In the genomic region with DNA sequence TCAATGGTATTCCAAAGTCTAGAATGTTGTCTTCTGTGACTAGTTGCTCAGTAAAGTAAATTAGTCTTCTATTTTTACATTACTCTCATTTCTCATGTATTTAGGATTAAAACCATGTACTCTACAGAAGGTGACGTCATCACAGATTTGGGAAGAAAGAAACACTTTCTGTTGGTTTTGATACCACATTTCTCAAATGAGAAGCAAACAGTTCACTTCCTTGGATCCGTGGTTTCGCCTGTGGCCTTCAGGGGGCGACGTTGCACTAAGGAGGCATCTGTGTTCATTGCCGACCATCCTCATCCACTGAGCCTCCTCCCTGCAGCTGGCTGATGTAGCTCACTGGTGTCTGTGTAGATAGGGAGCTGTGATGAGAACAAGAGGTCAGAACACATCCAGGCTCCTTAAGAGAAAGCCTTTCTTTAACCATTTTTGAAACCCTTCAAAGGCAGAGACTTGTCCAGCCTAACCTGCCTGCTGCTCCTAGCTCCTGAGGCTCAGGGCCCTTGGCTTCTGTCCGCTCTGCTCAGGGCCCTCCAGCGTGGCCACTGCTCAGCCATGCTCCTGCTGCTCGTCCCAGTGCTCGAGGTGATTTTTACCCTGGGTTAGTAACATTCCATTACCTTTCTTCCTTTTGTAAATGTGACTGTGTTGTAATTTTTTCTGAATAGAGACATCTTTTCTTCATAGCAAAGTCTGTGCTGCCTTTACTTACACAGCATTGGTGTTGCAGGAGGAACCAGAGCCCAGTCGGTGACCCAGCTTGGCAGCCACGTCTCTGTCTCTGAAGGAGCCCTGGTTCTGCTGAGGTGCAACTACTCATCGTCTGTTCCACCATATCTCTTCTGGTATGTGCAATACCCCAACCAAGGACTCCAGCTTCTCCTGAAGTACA, we compare ENCODE assay signal across 9 cellular contexts.
DNase-seq lines count a peak whose midpoint lies in the region; TF ChIP-seq lines count a peak whose summit lies in the region.
"Had no signal": no experiment of that assay in that cellular context is flagged by ENCODE, and none has a peak within 500 bp of the region (broad histone marks: within the 10 kb centered on the region; RNA-seq: fewer than 3 reads in every experiment).

No MANE protein-coding gene starts in this region.

- no peaks in the 10 kb centered on the region for H3K36me3 ChIP-seq in WERI-Rb-1
- H3K36me3 ChIP-seq in colonic mucosa: no peaks in the 10 kb centered on the region
- H3K36me3 ChIP-seq: thoracic aorta had no signal

- H3K4me1 ChIP-seq in colonic mucosa: no peaks in the 10 kb centered on the region

- peak; percentile 38; the same call in 1 of the 2 replicates for TF ChIP-seq CTCF in WERI-Rb-1 (IDR thresholded peaks at IDR 0.05; ENCODE audit: low read depth, low read length)
- peak; percentile 16 for TF ChIP-seq CTCF in colonic mucosa (IDR thresholded peaks at IDR 0.05)

- H3K27ac ChIP-seq in WERI-Rb-1 (no peak overlapping the region), colonic mucosa (no peak overlapping the region)
- H3K27ac ChIP-seq: thoracic aorta had no signal

- H3K9me3 ChIP-seq in WERI-Rb-1 (ENCODE audit: severe bottlenecking): no peaks in the 10 kb centered on the region
- H3K9me3 ChIP-seq in colonic mucosa: no peaks in the 10 kb centered on the region
- H3K9me3 ChIP-seq: thoracic aorta had no signal

- peak; percentile 23 for DNase-seq in H4 (ENCODE audit: low spot score)
- DNase-seq in WERI-Rb-1: no peak
- DNase-seq in colonic mucosa: no peak
- peak; percentile 67 for DNase-seq in stimulated activated CD4-positive, alpha-beta T cell treated with anti-CD3 and anti-CD28 coated beads, Interleukin-15, amount 100 ng/mL, for 24 hours
- DNase-seq in NCI-H524 treated with DMSO at 0.1 percent for 48 hours (lab: John Stamatoyannopoulos, UW): no peak
- no peak for DNase-seq in COLO668 (lab: John Stamatoyannopoulos, UW; ENCODE audit: unreplicated experiment)
- DNase-seq in HK-2 (ENCODE audit: unreplicated experiment): no peak
- no peak for DNase-seq in NCI-H345 (lab: John Stamatoyannopoulos, UW)

- H3K4me3 ChIP-seq in WERI-Rb-1 (ENCODE audit: low read depth, low read length): no peak overlapping the region
- no peak overlapping the region for H3K4me3 ChIP-seq in colonic mucosa
- H3K4me3 ChIP-seq: thoracic aorta had no signal

- peaks cover 48% of the 10 kb centered on the region for H3K27me3 ChIP-seq in WERI-Rb-1 (ENCODE audit: insufficient read depth, low read depth, severe bottlenecking)
- no peaks in the 10 kb centered on the region for H3K27me3 ChIP-seq in colonic mucosa

- intact Hi-C loops in colonic mucosa (cut with DNase I): no loop called here

- no peak overlapping the region for H3K9ac ChIP-seq in colonic mucosa (ENCODE audit: low read depth in 2 of 2, low read length in 2 of 2)

Comparison
In these comparisons a context has a peak if more than half of its experiments do, and no peak if none do; other contexts are left out.
1. DNase-seq: peak in H4 (single experiment) and stimulated activated CD4-positive, alpha-beta T cell treated with anti-CD3 and anti-CD28 coated beads, Interleukin-15, amount 100 ng/mL, for 24 hours (single experiment); none in WERI-Rb-1 (single experiment), colonic mucosa (single experiment), NCI-H524 treated with DMSO at 0.1 percent for 48 hours (single experiment), COLO668 (single experiment), HK-2 (single experiment) and NCI-H345 (single experiment).